10 cellular contexts compared by ENCODE assay signal in the genomic region with DNA sequence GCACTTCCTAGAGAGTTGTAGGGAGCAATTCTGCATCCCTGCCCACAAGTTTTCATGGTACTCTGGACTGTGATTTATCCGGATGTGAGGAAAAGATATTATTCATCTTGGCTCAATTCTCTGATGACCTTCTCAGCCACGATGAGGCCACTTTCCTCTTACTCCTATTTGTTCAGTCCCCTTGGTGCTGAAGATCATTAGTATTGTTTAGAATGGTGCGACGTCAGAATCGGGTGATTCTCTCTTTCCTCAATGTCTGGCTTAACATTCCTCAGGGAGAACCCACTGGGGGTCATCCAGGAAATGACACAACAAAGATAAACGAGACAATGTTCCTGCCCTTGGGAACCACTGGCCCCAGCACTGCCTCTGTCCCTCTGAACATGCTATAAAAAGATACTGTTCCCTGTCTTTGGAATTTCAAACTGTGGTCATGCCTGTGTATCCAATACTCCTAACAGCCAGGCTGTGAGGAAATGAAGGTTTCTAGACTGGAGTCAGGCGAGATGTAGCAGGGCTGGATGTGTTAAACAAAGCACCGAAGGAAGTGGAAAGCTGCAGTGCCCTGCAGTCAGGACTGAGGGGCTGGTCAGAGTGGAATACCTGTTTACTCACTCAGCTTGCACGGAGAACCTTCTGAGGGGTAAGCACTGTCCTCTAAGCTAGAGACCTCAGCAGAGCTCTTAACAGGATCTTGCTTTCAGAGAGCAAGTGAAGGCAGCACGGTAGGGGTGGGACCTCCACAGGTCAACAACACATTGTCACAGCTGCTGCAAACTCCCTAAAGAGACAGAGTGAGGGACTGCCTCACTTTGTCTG. TPM values are rescaled to one million over a fixed set of nuclear protein-coding genes. Genes with fewer than 3 reads are reported as not detected.
A peak's percentile ranks its signal among the peaks of the same experiment; 100 is the strongest.
DNase-seq lines count a peak whose midpoint lies in the region; ATAC-seq, FAIRE-seq and TF ChIP-seq lines count a peak whose summit lies in the region.
"Had no signal": no experiment of that assay in that cellular context is flagged by ENCODE, and none has a peak within 500 bp of the region (broad histone marks: within the 10 kb centered on the region; RNA-seq: fewer than 3 reads in every experiment).

No MANE protein-coding gene starts in this region.

- CTCF ChIA-PET in PC-3 (lab: Charles Lee) = no interaction called here

- H3K27ac Mint-ChIP-seq in nephron = peak overlapping the region; percentile 17 to 35 (median 24)

- peak overlapping the region; percentile 28; the same call in 1 of the 2 replicates for H3K9ac ChIP-seq in PC-3 (ENCODE audit: low read length)
- H3K9ac ChIP-seq: parathyroid adenoma had no signal

- no TSS peak for BruUV-seq in PC-3 (replicated peaks; lab: Mats Ljungman, UMichigan)

- no peak for FAIRE-seq in frontal cortex (lab: Jason Lieb, UNC)

- no peaks in the 10 kb centered on the region for H3K79me2 ChIP-seq in PC-3 (ENCODE audit: low read length)
- H3K79me2 ChIP-seq: parathyroid adenoma had no signal

- no peaks in the 10 kb centered on the region for H4K20me1 ChIP-seq in PC-3 (ENCODE audit: low read length)

- peaks cover 18% of the 10 kb centered on the region for H3K9me3 Mint-ChIP-seq in nephron

- peaks cover 6% of the 10 kb centered on the region; the same call in 1 of the 2 replicates for H3K9me3 ChIP-seq in PC-3 (ENCODE audit: low read length)

- H3K9me2 ChIP-seq in PC-3 (replicated peaks; ENCODE audit: low read length) = no peaks in the 10 kb centered on the region

- peaks cover 5% of the 10 kb centered on the region for H3K27me3 Mint-ChIP-seq in nephron (ENCODE audit: low read depth)

- peak overlapping the region; percentile 42 for H3K4me2 ChIP-seq in PC-3 (ENCODE audit: low read length)

- peaks cover 23% of the 10 kb centered on the region for H3K4me1 Mint-ChIP-seq in nephron

- H3K36me3 ChIP-seq in PC-3 (ENCODE audit: low read depth, low read length) = no peaks in the 10 kb centered on the region

- TF ChIP-seq CTCF in PC-3 (conservative IDR thresholded peaks at IDR 0.05; ENCODE audit: low read depth, low read length) = no peak
- no peak for TF ChIP-seq CTCF in fibroblast of pulmonary artery (IDR thresholded peaks at IDR 0.05; ENCODE audit: low read length, missing control alignments)
- TF ChIP-seq CTCF in nephron (IDR thresholded peaks at IDR 0.05; ENCODE audit: unreplicated experiment in 3 of 3) = no peak

- POLR2A ChIA-PET in PC-3 (lab: Charles Lee; ENCODE audit: unreplicated experiment) = no interaction called here

- intact Hi-C loops in PC-3 (cut with micrococcal nuclease) = no loop called here

- peaks cover 16% of the 10 kb centered on the region for H3K4me1 ChIP-seq in PC-3 (ENCODE audit: insufficient read depth, low read length)
- H3K4me1 ChIP-seq: parathyroid adenoma had no signal

- H2AFZ ChIP-seq in PC-3 (ENCODE audit: low read length) = peak overlapping the region; percentile 58
- H2AFZ ChIP-seq: parathyroid adenoma had no signal

- H3K4me3 ChIP-seq in PC-3 (ENCODE audit: low read length) (no peak overlapping the region), fibroblast of pulmonary artery (replicated peaks; ENCODE audit: low read depth, low read length) (no peak overlapping the region)

- H3K27me3 ChIP-seq in PC-3 (ENCODE audit: low read length) = no peaks in the 10 kb centered on the region

- DNase-seq in AG20443 (ENCODE audit: low spot score) (peak; percentile 66), PC-3 (peak; percentile 44), fibroblast of pulmonary artery (ENCODE audit: low read depth) (peak; percentile 93), NCI-H1930 (lab: John Stamatoyannopoulos, UW) (no peak), frontal cortex (ENCODE audit: low spot score in 2 of 2) (no peak)
- DNase-seq: NCI-H2029 treated with DMSO at 0.1 percent for 48 hours had no signal

- H3K27ac ChIP-seq in PC-3 (ENCODE audit: low read length) = peak overlapping the region; percentile 67
- H3K27ac ChIP-seq: parathyroid adenoma had no signal

- peaks cover 5% of the 10 kb centered on the region for H3K36me3 Mint-ChIP-seq in nephron (ENCODE audit: low read depth)

- ATAC-seq in PC-3 = peak; percentile 62
- ATAC-seq in HG03097 (IDR thresholded peaks at IDR 0.05; ENCODE audit: low FRiP score, unreplicated experiment) = no peak
- no peak for ATAC-seq in HG03571 (IDR thresholded peaks at IDR 0.05; ENCODE audit: unreplicated experiment)

- no peak overlapping the region for H3K4me3 Mint-ChIP-seq in nephron

- H3F3A ChIP-seq in PC-3 (ENCODE audit: low read length, unreplicated experiment) = no peaks in the 10 kb centered on the region

RNA-seq across cellular contexts. Expression of a gene that starts 12.9 kb away (rescaled TPM):
- total RNA-seq in PC-3 (2014; rRNA removed) (4.0 and 30.3 TPM in 2 replicates), frontal cortex (0.41 TPM)

Comparison
In these comparisons a context has a peak if more than half of its experiments do, and no peak if none do; other contexts are left out.
1. DNase-seq: peak in AG20443 (single experiment), PC-3 (single experiment) and fibroblast of pulmonary artery (single experiment); none in NCI-H1930 (0 of 2) and frontal cortex (0 of 2).